11 cellular contexts compared by ENCODE assay signal in the genomic region with DNA sequence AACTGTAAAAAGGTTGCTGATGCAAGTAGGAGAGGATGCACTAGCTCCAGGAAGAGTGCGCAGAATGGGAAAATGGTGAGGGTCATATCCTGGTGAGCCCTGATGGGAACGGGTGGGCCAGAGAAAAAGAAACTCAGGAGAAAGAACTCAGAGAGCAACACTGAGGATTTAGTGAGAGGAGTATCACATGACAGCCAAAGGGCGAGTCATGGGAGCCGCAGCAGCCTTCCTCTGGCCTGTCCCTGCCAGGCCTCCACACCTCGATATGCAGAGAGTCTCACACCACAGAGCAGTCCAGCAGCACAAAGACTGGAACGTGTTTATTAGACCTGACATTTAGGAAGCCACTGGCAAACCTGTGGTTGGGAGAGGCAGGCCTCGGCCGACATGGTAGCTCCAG.
DNase-seq lines count a peak whose midpoint lies in the region; ATAC-seq and TF ChIP-seq lines count a peak whose summit lies in the region.
"Had no signal": no experiment of that assay in that cellular context is flagged by ENCODE, and none has a peak within 500 bp of the region (broad histone marks: within the 10 kb centered on the region; RNA-seq: fewer than 3 reads in every experiment).

No MANE protein-coding gene starts in this region.

- H2AFZ ChIP-seq in PC-3 (ENCODE audit: low read length) (0 out of 2 replicates have a peak overlapping the region, but pooled peaks have one; percentile 51), mesenchymal stem cell (ENCODE audit: low read depth, low read length) (no peak overlapping the region)

- H3K4me3 ChIP-seq in AG10803 (ENCODE audit: low read length) (no peak overlapping the region), PC-3 (ENCODE audit: low read length) (no peak overlapping the region), endodermal cell (ENCODE audit: low read length) (no peak overlapping the region), mesenchymal stem cell (ENCODE audit: insufficient read depth in 1 of 2, low read depth in 1 of 2, low read length in 2 of 2) (no peak overlapping the region)
- H3K4me3 ChIP-seq: ovary had no signal

- no peaks in the 10 kb centered on the region for H3K36me3 ChIP-seq in PC-3 (ENCODE audit: low read depth, low read length)
- H3K36me3 ChIP-seq in endodermal cell (ENCODE audit: control insufficient read depth, insufficient read depth, low read length), result no peaks in the 10 kb centered on the region
- H3K36me3 ChIP-seq in mesenchymal stem cell (ENCODE audit: control insufficient read depth in 1 of 2, insufficient read depth in 2 of 2, low read depth in 1 of 2, low read length in 2 of 2), result no peaks in the 10 kb centered on the region
- H3K36me3 ChIP-seq: ovary had no signal

- ATAC-seq in PC-3 (peak; percentile 71), GM18868 (IDR thresholded peaks at IDR 0.05; ENCODE audit: unreplicated experiment) (no peak), T-helper 17 cell (no peak)

- H3K18ac ChIP-seq in mesenchymal stem cell (ENCODE audit: low read depth in 1 of 2, low read length in 2 of 2), result peak overlapping the region in 1 of 2 experiments; percentile 19

- CTCF ChIA-PET in PC-3 (lab: Charles Lee), result no interaction called here

- H3K27ac ChIP-seq in PC-3 (ENCODE audit: low read length), result peak overlapping the region; percentile 9; the same call in 1 of the 2 replicates
- no peak overlapping the region for H3K27ac ChIP-seq in endodermal cell (ENCODE audit: low read depth, low read length)
- peak overlapping the region; percentile 39 for H3K27ac ChIP-seq in mesenchymal stem cell (ENCODE audit: low read length, poor library complexity, severe bottlenecking)
- H3K27ac ChIP-seq: ovary had no signal

- H3K27me3 ChIP-seq in PC-3 (ENCODE audit: low read length) (no peaks in the 10 kb centered on the region), endodermal cell (ENCODE audit: control insufficient read depth, insufficient read depth, low read length, poor library complexity, severe bottlenecking) (no peaks in the 10 kb centered on the region), mesenchymal stem cell (ENCODE audit: control insufficient read depth in 1 of 2, insufficient read depth in 1 of 2, low read length in 2 of 2) (no peaks in the 10 kb centered on the region)
- H3K27me3 ChIP-seq: ovary had no signal

- H3K9ac ChIP-seq in PC-3 (ENCODE audit: low read length) (no peak overlapping the region), endodermal cell (ENCODE audit: extremely low read depth, low read length, poor library complexity, severe bottlenecking) (no peak overlapping the region), mesenchymal stem cell (ENCODE audit: low read length) (peak overlapping the region; percentile 44)

- H3K36me3 Mint-ChIP-seq in endodermal cell (ENCODE audit: low read depth), result no peaks in the 10 kb centered on the region
- no peaks in the 10 kb centered on the region for H3K36me3 Mint-ChIP-seq in T-helper 17 cell (ENCODE audit: low read depth)

- H3F3A ChIP-seq in PC-3 (ENCODE audit: low read length, unreplicated experiment), result no peaks in the 10 kb centered on the region

- H3K4me3 Mint-ChIP-seq in endodermal cell (no peak overlapping the region), T-helper 17 cell (no peak overlapping the region)

- no peaks in the 10 kb centered on the region for H4K20me1 ChIP-seq in PC-3 (ENCODE audit: low read length)

- in situ Hi-C loops in G401 (cut with HindIII; ENCODE audit: low sequenced_read_pairs), result no loop called here

- no peak overlapping the region for H2BK5ac ChIP-seq in mesenchymal stem cell (ENCODE audit: low read depth, low read length, poor library complexity, severe bottlenecking)

- H3K4me1 Mint-ChIP-seq in endodermal cell, result no peaks in the 10 kb centered on the region
- peaks cover 10% of the 10 kb centered on the region for H3K4me1 Mint-ChIP-seq in T-helper 17 cell

- no peaks in the 10 kb centered on the region for H3K79me2 ChIP-seq in PC-3 (ENCODE audit: low read length)

- peak overlapping the region; percentile 5 for H3K27ac Mint-ChIP-seq in endodermal cell
- no peak overlapping the region for H3K27ac Mint-ChIP-seq in T-helper 17 cell

- no peaks in the 10 kb centered on the region for H3K79me1 ChIP-seq in mesenchymal stem cell (replicated peaks; ENCODE audit: low read length, poor library complexity, severe bottlenecking)

- POLR2A ChIA-PET in PC-3 (lab: Charles Lee; ENCODE audit: unreplicated experiment), result interaction anchor here (0.7 to 0.8 kb wide), 2 partner anchors 69 to 108 kb away, joined by 4 to 7 read pairs; partner anchors contain the start of gene GNE

- H3K14ac ChIP-seq in mesenchymal stem cell (ENCODE audit: low read length in 2 of 2), result no peak overlapping the region

- no peaks in the 10 kb centered on the region for H3K9me2 ChIP-seq in PC-3 (replicated peaks; ENCODE audit: low read length)

- H3K4ac ChIP-seq in mesenchymal stem cell (ENCODE audit: low read depth in 1 of 2, low read length in 2 of 2), result peak overlapping the region in 1 of 2 experiments; percentile 46

- intact Hi-C loops in PC-3 (cut with micrococcal nuclease), result loop anchor here (1.0 kb wide), 1 partner anchor 78 kb away; no protein-coding TSS in a partner anchor

- TF ChIP-seq CTCF in AG10803 (conservative IDR thresholded peaks at IDR 0.05; ENCODE audit: low read length), result no peak
- no peak for TF ChIP-seq CTCF in PC-3 (conservative IDR thresholded peaks at IDR 0.05; ENCODE audit: low read depth, low read length)
- no peak for TF ChIP-seq CTCF in endodermal cell (conservative IDR thresholded peaks at IDR 0.05)

- H3K27me3 Mint-ChIP-seq in endodermal cell (ENCODE audit: insufficient read depth) (no peaks in the 10 kb centered on the region), T-helper 17 cell (no peaks in the 10 kb centered on the region)

- DNase-seq in AG10803 (ENCODE audit: low read depth) (peak; percentile 35), PC-3 (peak; percentile 31), endodermal cell (no peak), mesenchymal stem cell (peak; percentile 42), T-helper 17 cell (no peak), NCI-H1105 treated with DMSO at 0.1 percent for 48 hours (lab: John Stamatoyannopoulos, UW) (no peak), G401 (ENCODE audit: low spot score) (no peak)
- DNase-seq: NCI-H2081 treated with DMSO at 0.1 percent for 48 hours; ovary; stimulated activated CD4-positive, alpha-beta T cell treated with anti-CD3 and anti-CD28 coated beads, Interleukin-2, amount 100 ng/mL, for 48 hours had no signal

- H4K91ac ChIP-seq in mesenchymal stem cell (ENCODE audit: low read length), result peak overlapping the region; percentile 6

- H3K4me2 ChIP-seq in PC-3 (ENCODE audit: low read length) (0 out of 2 replicates have a peak overlapping the region, but pooled peaks have one; percentile 17), mesenchymal stem cell (ENCODE audit: low read length, poor library complexity, severe bottlenecking) (no peak overlapping the region)

- H2BK15ac ChIP-seq in mesenchymal stem cell (ENCODE audit: low read depth, poor library complexity, severe bottlenecking), result no peak overlapping the region

- H2BK12ac ChIP-seq in mesenchymal stem cell (ENCODE audit: low read length in 2 of 2), result no peak overlapping the region

- peak overlapping the region; percentile 67 for H4K8ac ChIP-seq in mesenchymal stem cell (ENCODE audit: low read length)

- 89 to 94% methylated on average over 6 to 8 of the region's 8 CpGs for WGBS in endodermal cell (ENCODE audit: insufficient coverage in 1 of 2, insufficient read length in 1 of 2), 2 experiments
- WGBS in mesenchymal stem cell, result 85% methylated on average over 8 of the region's 8 CpGs

- H3K23ac ChIP-seq in mesenchymal stem cell (ENCODE audit: low read length in 2 of 2), result no peak overlapping the region

- H3K4me1 ChIP-seq in PC-3 (ENCODE audit: insufficient read depth, low read length) (peaks cover 9% of the 10 kb centered on the region), endodermal cell (ENCODE audit: control insufficient read depth, insufficient read depth, low read length) (no peaks in the 10 kb centered on the region), mesenchymal stem cell (ENCODE audit: control insufficient read depth, insufficient read depth, low read depth, low read length) (peaks cover 5% of the 10 kb centered on the region)

- H2AK5ac ChIP-seq in mesenchymal stem cell (ENCODE audit: low read length, severe bottlenecking), result peak overlapping the region; percentile 33

- H3K9me3 Mint-ChIP-seq in endodermal cell, result no peaks in the 10 kb centered on the region

- H3K9me3 ChIP-seq in PC-3 (ENCODE audit: low read length), result no peaks in the 10 kb centered on the region
- H3K9me3 ChIP-seq in endodermal cell (ENCODE audit: control insufficient read depth, low read length), result no peaks in the 10 kb centered on the region
- H3K9me3 ChIP-seq in mesenchymal stem cell (ENCODE audit: control insufficient read depth, low read length), result no peaks in the 10 kb centered on the region
- no peaks in the 10 kb centered on the region for H3K9me3 ChIP-seq in T-helper 17 cell (ENCODE audit: control insufficient read depth, low read length, poor library complexity, severe bottlenecking)
- H3K9me3 ChIP-seq: ovary had no signal

- H2BK120ac ChIP-seq in mesenchymal stem cell (ENCODE audit: low read depth, low read length), result no peak overlapping the region

- BruUV-seq in PC-3 (replicated peaks; lab: Mats Ljungman, UMichigan), result no TSS peak

Comparison
In these comparisons a context has a peak if more than half of its experiments do, and no peak if none do; other contexts are left out.
1. DNase-seq: peak in AG10803 (single experiment), PC-3 (single experiment) and mesenchymal stem cell (single experiment); none in endodermal cell (single experiment), T-helper 17 cell (0 of 3), NCI-H1105 treated with DMSO at 0.1 percent for 48 hours (single experiment) and G401 (single experiment).